21 cellular contexts compared by ENCODE assay signal in the genomic region with DNA sequence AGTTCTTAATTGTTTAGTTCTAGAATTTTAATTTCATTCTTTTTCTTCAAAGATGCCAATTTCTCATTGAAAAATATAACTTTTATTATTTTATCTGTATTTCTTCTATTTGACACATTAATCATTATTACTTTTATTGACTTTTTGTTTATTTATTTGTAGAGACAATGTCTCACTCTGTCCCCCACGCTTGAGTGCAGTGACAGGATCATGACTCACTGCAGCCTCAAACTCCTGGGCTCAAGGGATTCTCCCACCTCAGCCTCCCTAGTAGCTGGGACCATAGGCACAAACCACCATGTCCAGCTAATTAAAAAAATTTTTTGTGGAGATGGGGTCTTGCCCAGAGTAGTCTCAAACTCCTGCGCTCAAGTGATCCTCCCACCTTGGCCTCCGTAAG. TPM values are rescaled to one million over a fixed set of nuclear protein-coding genes. Genes with fewer than 3 reads are reported as not detected.
"Had no signal": no experiment of that assay in that cellular context is flagged by ENCODE, and none has a peak within 500 bp of the region (broad histone marks: within the 10 kb centered on the region; RNA-seq: fewer than 3 reads in every experiment).

No MANE protein-coding gene starts in this region.

- H3K4me3 ChIP-seq: adrenal gland, lung, sigmoid colon, thoracic aorta had no signal

- ATAC-seq: foreskin keratinocyte; left lobe of liver; naive thymus-derived CD4-positive, alpha-beta T cell had no signal

- H3K27me3 ChIP-seq: adrenal gland, foreskin keratinocyte had no signal

- H3K36me3 ChIP-seq: adrenal gland, sigmoid colon, thoracic aorta had no signal

- DNase-seq: activated CD4-positive, alpha-beta T cell treated with anti-CD3 and anti-CD28 coated beads for 1 hour; activated naive CD4-positive, alpha-beta T cell; activated T-cell treated with anti-CD3 and anti-CD28 coated beads, Interleukin-2, amount 50 U/mL, for 1 hour; foreskin keratinocyte; naive thymus-derived CD4-positive, alpha-beta T cell; occipital lobe; stimulated activated CD4-positive, alpha-beta T cell treated with anti-CD3 and anti-CD28 coated beads, Interleukin-4, amount 100 ng/mL, for 1 hour; stimulated activated naive CD4-positive, alpha-beta T cell; T-helper 9 cell had no signal

- H3K4me1 ChIP-seq: sigmoid colon had no signal

- H3K27ac ChIP-seq: foreskin keratinocyte, sigmoid colon had no signal

- H3K9me3 ChIP-seq: adrenal gland, sigmoid colon, thoracic aorta had no signal

- FAIRE-seq: kidney had no signal

RNA-seq across cellular contexts. Expression of gene FBLN1, which starts 30.3 kb away (rescaled TPM):
- total RNA-seq: T-helper 1 cell treated with Interleukin-12 subunit alpha and Interleukin-12 subunit beta and Interleukin-4 antibody, amounts not matched to agents 30 ng/mL and 1 ng/mL, for 36 hours had no signal
- polyA plus RNA-seq: naive thymus-derived CD4-positive, alpha-beta T cell had no signal

RNA-seq across cellular contexts. Expression of gene RIBC2, which starts 58.9 kb away (rescaled TPM):
- total RNA-seq: fibroblast of lung, left lobe of liver, occipital lobe, sigmoid colon had no signal
- polyA plus RNA-seq: naive thymus-derived CD4-positive, alpha-beta T cell had no signal

RNA-seq across cellular contexts. Expression of gene SMC1B, which starts 59.0 kb away (rescaled TPM):
- total RNA-seq: adrenal gland, cerebellum, fibroblast of lung, glomerular endothelial cell, kidney, left lobe of liver, lung, neural crest cell, renal cortical epithelial cell, sigmoid colon, thoracic aorta had no signal
- polyA plus RNA-seq: adrenal gland; fibroblast of lung; foreskin keratinocyte; naive thymus-derived CD4-positive, alpha-beta T cell had no signal
